In genomic region chr3:151581046-151581445, GRCh38 we compare ENCODE assay signal across 20 cellular contexts.
DNase-seq lines count a peak whose midpoint lies in the region; ATAC-seq and TF ChIP-seq lines count a peak whose summit lies in the region.
"Had no signal": no experiment of that assay in that cellular context is flagged by ENCODE, and none has a peak within 500 bp of the region (broad histone marks: within the 10 kb centered on the region; RNA-seq: fewer than 3 reads in every experiment).

No MANE protein-coding gene starts in this region.

- H3K4me3 ChIP-seq in Caco-2 (ENCODE audit: low read depth, low read length) (no peak overlapping the region), skeletal muscle cell (ENCODE audit: low read depth, low read length) (no peak overlapping the region), spleen (no peak overlapping the region)
- H3K4me3 ChIP-seq: adrenal gland, left lung, skin epidermis, thoracic aorta had no signal

- ATAC-seq in activated T-cell treated with anti-CD3 and anti-CD28 coated beads, Interleukin-2, amount 50 U/mL, for 4 hours, result no peak

- CTCF ChIA-PET in Caco-2 (lab: Charles Lee), result no interaction called here

- H3K4me1 ChIP-seq in Caco-2 (peaks cover 21% of the 10 kb centered on the region), spleen (no peaks in the 10 kb centered on the region)
- H3K4me1 ChIP-seq: left lung, parathyroid adenoma had no signal

- H3K4me3 Mint-ChIP-seq in Caco-2 (ENCODE audit: unreplicated experiment), result no peak overlapping the region
- H3K4me3 Mint-ChIP-seq in activated T-cell treated with anti-CD3 and anti-CD28 coated beads, Interleukin-2, amount 50 U/mL, for 4 hours, result no peak overlapping the region
- H3K4me3 Mint-ChIP-seq: T-helper 1 cell treated with Interleukin-12 subunit alpha and Interleukin-12 subunit beta and Interleukin-4 antibody, amounts not matched to agents 30 μg/mL and 1 μg/mL, for 36 hours had no signal

- H3K36me3 ChIP-seq in Caco-2 (ENCODE audit: control insufficient read depth, insufficient read depth, low read length) (no peaks in the 10 kb centered on the region), spleen (no peaks in the 10 kb centered on the region)
- H3K36me3 ChIP-seq: adrenal gland, BE2C, left lung, thoracic aorta had no signal

- 46 to 58% (median 54%) methylated on average over 3 of the region's 3 CpGs for WGBS in spleen, 5 donors

- no peak for DNase-seq in Caco-2
- DNase-seq in M059J (ENCODE audit: low read depth), result peak; percentile 32
- DNase-seq in fibroblast of gingiva (ENCODE audit: low read depth), result peak; percentile 64
- peak; percentile 23 for DNase-seq in skeletal muscle cell (ENCODE audit: low read depth)
- no peak for DNase-seq in head of caudate nucleus
- no peak for DNase-seq in spleen
- no peak for DNase-seq in iPS-NIHi11 (ENCODE audit: low spot score)
- no peak for DNase-seq in activated T-cell treated with anti-CD3 and anti-CD28 coated beads, Interleukin-2, amount 50 U/mL, for 4 hours
- DNase-seq: activated CD4-positive, CD25-positive, alpha-beta regulatory T cell; adrenal gland; BE2C; KBM-7; left lung; NCI-H1436; NCI-H446 treated with DMSO at 0.1 percent for 48 hours had no signal

- H3K4me1 Mint-ChIP-seq in Caco-2 (ENCODE audit: low read depth, unreplicated experiment), result peaks cover 35% of the 10 kb centered on the region
- H3K4me1 Mint-ChIP-seq in activated T-cell treated with anti-CD3 and anti-CD28 coated beads, Interleukin-2, amount 50 U/mL, for 4 hours (ENCODE audit: low read depth), result no peaks in the 10 kb centered on the region

- TF ChIP-seq CTCF in Caco-2 (IDR thresholded peaks at IDR 0.05; ENCODE audit: insufficient read depth in 1 of 2, low read depth in 1 of 2, low read length in 1 of 2, severe bottlenecking in 1 of 2, unreplicated experiment in 1 of 2) (no peak), spleen (IDR thresholded peaks at IDR 0.05 in 8 of 11, conservative IDR thresholded peaks at IDR 0.05 in 3 of 11) (no peak)

- H3K9me3 ChIP-seq in Caco-2 (no peaks in the 10 kb centered on the region; the same call in 1 of the 2 replicates), spleen (no peaks in the 10 kb centered on the region)
- H3K9me3 ChIP-seq: adrenal gland, BE2C, left lung, thoracic aorta had no signal

- H3K9me3 Mint-ChIP-seq in Caco-2 (ENCODE audit: unreplicated experiment), result peaks cover 20% of the 10 kb centered on the region
- H3K9me3 Mint-ChIP-seq in activated T-cell treated with anti-CD3 and anti-CD28 coated beads, Interleukin-2, amount 50 U/mL, for 4 hours, result no peaks in the 10 kb centered on the region
- H3K9me3 Mint-ChIP-seq: activated T-helper 2 cell treated with anti-CD3 and anti-CD28 coated beads, Interferon-gamma antibody, Interleukin-2, Interleukin-4, amounts not matched to agents 10 μg/mL and 5 μg/mL and 100 μg/mL, durations not matched to agents 14 hours and 24 hours and 36 hours; T-helper 1 cell treated with Interleukin-12 subunit alpha and Interleukin-12 subunit beta and Interleukin-4 antibody, amounts not matched to agents 30 μg/mL and 1 μg/mL, for 36 hours had no signal

- no peaks in the 10 kb centered on the region for H3K27me3 ChIP-seq in Caco-2 (replicated peaks; ENCODE audit: control insufficient read depth, insufficient read depth, low read length)
- H3K27me3 ChIP-seq in spleen (replicated peaks in 1 of 7), result no peaks in the 10 kb centered on the region
- H3K27me3 ChIP-seq: adrenal gland, BE2C, left lung had no signal

- intact Hi-C loops in Caco-2 (cut with micrococcal nuclease; ENCODE audit: unreplicated experiment) (loop anchor here (2.0 to 5.0 kb wide), 3 partner anchors 18 to 114 kb away; no protein-coding TSS in a partner anchor), head of caudate nucleus (cut with DNase I) (no loop called here), spleen (cut with DNase I; ENCODE audit: low total_unique reads) (no loop called here)

- no TSS peak for BruUV-seq in Caco-2 (replicated peaks; lab: Mats Ljungman, UMichigan)

- no peaks in the 10 kb centered on the region for H3K36me3 Mint-ChIP-seq in Caco-2 (ENCODE audit: insufficient read depth, unreplicated experiment)
- no peaks in the 10 kb centered on the region for H3K36me3 Mint-ChIP-seq in activated T-cell treated with anti-CD3 and anti-CD28 coated beads, Interleukin-2, amount 50 U/mL, for 4 hours (ENCODE audit: insufficient read depth)

- POLR2A ChIA-PET in Caco-2 (lab: Charles Lee), result interaction anchor here (0.6 kb wide), 1 partner anchor 52 kb away, joined by 3 read pairs; no protein-coding TSS in a partner anchor

- peak overlapping the region; percentile 86 for H3K27ac Mint-ChIP-seq in Caco-2 (ENCODE audit: unreplicated experiment)
- H3K27ac Mint-ChIP-seq: activated T-helper 2 cell treated with anti-CD3 and anti-CD28 coated beads, Interferon-gamma antibody, Interleukin-2, Interleukin-4, amounts not matched to agents 10 μg/mL and 5 μg/mL and 100 μg/mL, durations not matched to agents 14 hours and 24 hours and 36 hours; T-helper 1 cell treated with Interleukin-12 subunit alpha and Interleukin-12 subunit beta and Interleukin-4 antibody, amounts not matched to agents 30 μg/mL and 1 μg/mL, for 36 hours had no signal

- TF ChIP-seq POLR2A in spleen (IDR thresholded peaks at IDR 0.05), result no peak

- H3K27me3 Mint-ChIP-seq in Caco-2 (ENCODE audit: insufficient read depth, unreplicated experiment), result no peaks in the 10 kb centered on the region
- H3K27me3 Mint-ChIP-seq in activated T-cell treated with anti-CD3 and anti-CD28 coated beads, Interleukin-2, amount 50 U/mL, for 4 hours (ENCODE audit: low read depth), result peaks cover 6% of the 10 kb centered on the region

- H3K27ac ChIP-seq in spleen, result no peak overlapping the region
- H3K27ac ChIP-seq: adrenal gland, left lung, parathyroid adenoma, thoracic aorta had no signal

Comparison
In these comparisons a context has a peak if more than half of its experiments do, and no peak if none do; other contexts are left out.
1. DNase-seq: peak in M059J (single experiment), fibroblast of gingiva (single experiment) and skeletal muscle cell (single experiment); none in Caco-2 (0 of 2), head of caudate nucleus (0 of 42), spleen (single experiment), iPS-NIHi11 (single experiment) and activated T-cell treated with anti-CD3 and anti-CD28 coated beads, Interleukin-2, amount 50 U/mL, for 4 hours (single experiment).